In genomic region chrX:129523076-129524055, GRCh38 we compare ENCODE assay signal across 8 cellular contexts. TPM values are rescaled to one million over a fixed set of nuclear protein-coding genes. Genes with fewer than 3 reads are reported as not detected.
DNase-seq lines count a peak whose midpoint lies in the region; ATAC-seq, FAIRE-seq and TF ChIP-seq lines count a peak whose summit lies in the region.

Gene SMARCA1, minus strand, starts transcription at chrX:129523490. Its CDS starts 120 bp downstream, at chrX:129523370.

- no peaks in the 10 kb centered on the region for H3K27me3 ChIP-seq in skeletal muscle tissue (ENCODE audit: control insufficient read depth in 3 of 3, insufficient read depth in 3 of 3, low read length in 3 of 3)

- intact Hi-C loops in kidney (cut with DNase I), result no loop called here

- TF ChIP-seq CTCF in kidney (IDR thresholded peaks at IDR 0.05; ENCODE audit: borderline replicate concordance, extremely low read depth, insufficient read depth), result no peak

- FAIRE-seq in kidney (lab: Jason Lieb, UNC), result no peak

- H3K4me3 ChIP-seq in kidney (ENCODE audit: low read length in 2 of 2), result peak within 1 kb of the TSS; percentile 52 to 74
- H3K4me3 ChIP-seq in skeletal muscle tissue (ENCODE audit: low read length in 3 of 3), result peak within 1 kb of the TSS; percentile 69 to 77 (median 77)

- H3K4me1 ChIP-seq in kidney (ENCODE audit: control insufficient read depth in 1 of 2, insufficient read depth in 1 of 2, low read depth in 1 of 2, low read length in 2 of 2), result no peaks in the 10 kb centered on the region
- peaks cover 0 to 2% (median 0%) of the 10 kb centered on the region in 3 donors for H3K4me1 ChIP-seq in skeletal muscle tissue (ENCODE audit: control insufficient read depth in 3 of 3, insufficient read depth in 3 of 3, low read length in 3 of 3)

- H3K36me3 ChIP-seq in kidney (ENCODE audit: control insufficient read depth in 1 of 2, insufficient read depth in 2 of 2, low read length in 2 of 2), result no peaks in the 10 kb centered on the region
- H3K36me3 ChIP-seq in skeletal muscle tissue (ENCODE audit: control insufficient read depth in 3 of 3, insufficient read depth in 3 of 3, low read length in 3 of 3), result no peaks in the 10 kb centered on the region

- peak within 1 kb of the TSS; percentile 55 to 77 for H3K9ac ChIP-seq in kidney (ENCODE audit: low read length in 2 of 2)
- H3K9ac ChIP-seq in skeletal muscle tissue (ENCODE audit: low read depth in 1 of 3, low read length in 3 of 3), result peak within 1 kb of the TSS; percentile 68 to 82 (median 79)

- DNase-seq in activated gamma-delta T cell treated with Interleukin-2 at 50 U/mL for 16 hours (peak; percentile 3), activated gamma-delta T cell (lab: John Stamatoyannopoulos, UW) (no peak), RPMI8226 (peak; percentile 8), dedifferentiated amniotic fluid mesenchymal stem cell (ENCODE audit: extremely low spot score) (peak; percentile 28), kidney (peak; percentile 75), NCI-H446 treated with DMSO at 0.1 percent for 48 hours (lab: John Stamatoyannopoulos, UW) (no peak)

- H3K9me3 ChIP-seq in kidney (ENCODE audit: control insufficient read depth in 1 of 2, low read length in 2 of 2), result no peaks in the 10 kb centered on the region
- no peaks in the 10 kb centered on the region for H3K9me3 ChIP-seq in skeletal muscle tissue (ENCODE audit: control insufficient read depth in 3 of 3, low read length in 3 of 3)

- peak within 1 kb of the TSS; percentile 85 to 88 for H3K27ac ChIP-seq in kidney (ENCODE audit: low read depth in 2 of 2, low read length in 2 of 2)
- H3K27ac ChIP-seq in skeletal muscle tissue (ENCODE audit: low read depth, low read length), result peak within 1 kb of the TSS; percentile 86

- ATAC-seq in GM18907 (IDR thresholded peaks at IDR 0.05; ENCODE audit: unreplicated experiment), result no peak

RNA-seq across cellular contexts. Expression of gene SMARCA1, which starts in this region (rescaled TPM):
- total RNA-seq in kidney, result 34.7 TPM
- polyA plus RNA-seq in kidney (ENCODE audit: insufficient read depth, low read depth, low replicate concordance), result 20.0 TPM
- 53.8 TPM for total RNA-seq in skeletal muscle tissue

Comparison
In these comparisons a context has a peak if more than half of its experiments do, and no peak if none do; other contexts are left out.
1. DNase-seq: peak in activated gamma-delta T cell treated with Interleukin-2 at 50 U/mL for 16 hours (single experiment), RPMI8226 (single experiment), dedifferentiated amniotic fluid mesenchymal stem cell (single experiment) and kidney (single experiment); none in activated gamma-delta T cell (single experiment) and NCI-H446 treated with DMSO at 0.1 percent for 48 hours (single experiment).